8 cellular contexts compared by ENCODE assay signal in genomic region chr5:134524219-134524825, GRCh38. TPM values are rescaled to one million over a fixed set of nuclear protein-coding genes. Genes with fewer than 3 reads are reported as not detected.
DNase-seq lines count a peak whose midpoint lies in the region; ATAC-seq and TF ChIP-seq lines count a peak whose summit lies in the region.

No MANE protein-coding gene starts in this region.

- H3K9me3 Mint-ChIP-seq in activated naive CD4-positive, alpha-beta T cell treated with anti-CD3 and anti-CD28 coated beads, Interleukin-2, amount 50 U/mL, for 72 hours = no peaks in the 10 kb centered on the region

- peaks cover 16% of the 10 kb centered on the region for H4K20me1 ChIP-seq in SK-N-SH (ENCODE audit: insufficient read depth)

- peak overlapping the region; percentile 99 for H3K4me2 ChIP-seq in SK-N-SH

- CTCF ChIA-PET in SK-N-SH (lab: Yijun Ruan, JAX) = interaction anchor here (1.0 to 5.5 kb wide), 9 partner anchors 12 to 235 kb away, joined by 3 to 53 read pairs (median 9); partner anchors contain the start of gene CDKN2AIPNL

- peak; percentile 23 for ATAC-seq in activated naive CD4-positive, alpha-beta T cell treated with anti-CD3 and anti-CD28 coated beads, Interleukin-2, amount 50 U/mL, for 72 hours
- no peak for ATAC-seq in GM19463 (IDR thresholded peaks at IDR 0.05; ENCODE audit: unreplicated experiment)

- H3K36me3 ChIP-seq in HUES48 (ENCODE audit: control insufficient read depth, insufficient read depth, low read length) = no peaks in the 10 kb centered on the region
- H3K36me3 ChIP-seq in SK-N-SH (replicated peaks in 1 of 2; ENCODE audit: control insufficient read depth in 1 of 2, insufficient read depth in 2 of 2, low read length in 1 of 2) = no peaks in the 10 kb centered on the region
- H3K36me3 ChIP-seq in neutrophil = no peaks in the 10 kb centered on the region

- peaks cover 29% of the 10 kb centered on the region for H3K79me2 ChIP-seq in SK-N-SH (ENCODE audit: insufficient read depth)

- H3K36me3 Mint-ChIP-seq in activated naive CD4-positive, alpha-beta T cell treated with anti-CD3 and anti-CD28 coated beads, Interleukin-2, amount 50 U/mL, for 72 hours = no peaks in the 10 kb centered on the region

- no peaks in the 10 kb centered on the region; the same call in 1 of the 2 replicates for H3K27me3 ChIP-seq in HUES48 (ENCODE audit: control insufficient read depth, insufficient read depth, low read length)
- H3K27me3 ChIP-seq in SK-N-SH (ENCODE audit: insufficient read depth) = no peaks in the 10 kb centered on the region
- peaks cover 6% of the 10 kb centered on the region for H3K27me3 ChIP-seq in neutrophil

- no peak for TF ChIP-seq CTCF in SK-N-SH (IDR thresholded peaks at IDR 0.05)
- TF ChIP-seq CTCF in neutrophil (IDR thresholded peaks at IDR 0.05) = no peak

- DNase-seq in D341Med (ENCODE audit: low spot score) (peak; percentile 83), SK-N-SH (peak; percentile 78), glomerular visceral epithelial cell (ENCODE audit: extremely low spot score) (peak; percentile 81), superior temporal gyrus (ENCODE audit: extremely low spot score) (peak; percentile 73)
- DNase-seq in activated naive CD4-positive, alpha-beta T cell treated with anti-CD3 and anti-CD28 coated beads, Interleukin-2, amount 50 U/mL, for 72 hours (ENCODE audit: low spot score in 2 of 2) = peak; percentile 60 to 76

- WGBS in SK-N-SH (ENCODE audit: low lambda C conversion rate) = 0% methylated on average over 33 of the region's 43 CpGs

- TF ChIP-seq EP300 in SK-N-SH (IDR thresholded peaks at IDR 0.05; ENCODE audit: borderline replicate concordance in 1 of 2, low read depth in 1 of 2, low read length in 1 of 2) = 0 out of 4 replicates have a peak, but pooled peaks of 1 of the 2 experiments have one; percentile 6

- H3K27ac Mint-ChIP-seq in activated naive CD4-positive, alpha-beta T cell treated with anti-CD3 and anti-CD28 coated beads, Interleukin-2, amount 50 U/mL, for 72 hours = peak overlapping the region; percentile 96 to 97

- peak overlapping the region; percentile 89 for H3K4me3 ChIP-seq in HUES48 (ENCODE audit: low read depth, low read length)
- H3K4me3 ChIP-seq in SK-N-SH (ENCODE audit: low read depth in 2 of 2, low read length in 1 of 2) = peak overlapping the region; percentile 90 to 92
- H3K4me3 ChIP-seq in neutrophil (ENCODE audit: low read depth in 1 of 2, low read length in 1 of 2) = peak overlapping the region; percentile 83 to 98

- peak; percentile 25 for TF ChIP-seq RAD21 in SK-N-SH (IDR thresholded peaks at IDR 0.05; ENCODE audit: low read length)

- POLR2A ChIA-PET in SK-N-SH (lab: Yijun Ruan, JAX) = interaction anchor here (0.6 to 2.1 kb wide), 7 partner anchors 12 to 113 kb away, joined by 3 to 7 read pairs (median 4); partner anchors contain the start of gene CDKN2AIPNL

- peak overlapping the region; percentile 85 for H3K9ac ChIP-seq in HUES48 (ENCODE audit: low read depth, low read length)
- H3K9ac ChIP-seq in SK-N-SH = peak overlapping the region; percentile 96

- H2AFZ ChIP-seq in SK-N-SH (ENCODE audit: low read depth) = peak overlapping the region; percentile 92

- H3K4me1 ChIP-seq in HUES48 (ENCODE audit: control insufficient read depth, insufficient read depth, low read length) = peaks cover 30% of the 10 kb centered on the region
- peaks cover 10 to 20% of the 10 kb centered on the region in 2 experiments; a peak in 3 of 4 replicates for H3K4me1 ChIP-seq in SK-N-SH (ENCODE audit: control insufficient read depth in 1 of 2, insufficient read depth in 2 of 2, low read depth in 1 of 2, low read length in 1 of 2)
- peaks cover 14% of the 10 kb centered on the region in 2 experiments for H3K4me1 ChIP-seq in neutrophil (ENCODE audit: control insufficient read depth in 1 of 2, insufficient read depth in 1 of 2, low read depth in 1 of 2, low read length in 1 of 2)

- no peaks in the 10 kb centered on the region for H3K9me2 ChIP-seq in SK-N-SH

- H3K9me3 ChIP-seq in HUES48 (ENCODE audit: control insufficient read depth, insufficient read depth, low read length) (no peaks in the 10 kb centered on the region), SK-N-SH (no peaks in the 10 kb centered on the region), neutrophil (no peaks in the 10 kb centered on the region)

- H3F3A ChIP-seq in SK-N-SH (replicated peaks; ENCODE audit: insufficient read depth) = peaks cover 28% of the 10 kb centered on the region

- H3K27ac ChIP-seq in HUES48 (ENCODE audit: low read depth, low read length) = peak overlapping the region; percentile 98
- H3K27ac ChIP-seq in SK-N-SH (ENCODE audit: low read depth in 2 of 2, low read length in 1 of 2) = peak overlapping the region; percentile 91 to 98
- H3K27ac ChIP-seq in neutrophil = peak overlapping the region; percentile 86

TF ChIP-seq in SK-N-SH, 30 proteins besides CTCF, POLR2A, EP300 and RAD21:
- TF ChIP-seq SMC3 (IDR thresholded peaks at IDR 0.05; ENCODE audit: low read depth, low read length) (peak; percentile 14; the same call in 1 of the 2 replicates), POLR2AphosphoS5 (IDR thresholded peaks at IDR 0.05; ENCODE audit: low read depth, low read length) (peak; percentile 73), RCOR1 (IDR thresholded peaks at IDR 0.05; ENCODE audit: low read length) (no peak; the same call in 1 of the 2 replicates), TAF1 (IDR thresholded peaks at IDR 0.05; ENCODE audit: borderline replicate concordance, low read depth, low read length) (peak; percentile 55), MAX (IDR thresholded peaks at IDR 0.05; ENCODE audit: low read depth) (peak; percentile 88), TCF12 (IDR thresholded peaks at IDR 0.05) (peak; percentile 2; the same call in 1 of the 2 replicates), SIN3A (IDR thresholded peaks at IDR 0.05; ENCODE audit: borderline replicate concordance, low read depth, low read length) (peak; percentile 55; the same call in 1 of the 2 replicates), TEAD4 (IDR thresholded peaks at IDR 0.05; ENCODE audit: borderline replicate concordance, insufficient read depth) (0 out of 2 replicates have a peak, but pooled peaks have one; percentile 14), MXI1 (IDR thresholded peaks at IDR 0.05; ENCODE audit: low read depth, low read length) (peak; percentile 34; the same call in 1 of the 2 replicates), GATA2 (CRISPR knock-in tag; IDR thresholded peaks at IDR 0.05) (no peak)
- TF ChIP-seq, protein P1, sequence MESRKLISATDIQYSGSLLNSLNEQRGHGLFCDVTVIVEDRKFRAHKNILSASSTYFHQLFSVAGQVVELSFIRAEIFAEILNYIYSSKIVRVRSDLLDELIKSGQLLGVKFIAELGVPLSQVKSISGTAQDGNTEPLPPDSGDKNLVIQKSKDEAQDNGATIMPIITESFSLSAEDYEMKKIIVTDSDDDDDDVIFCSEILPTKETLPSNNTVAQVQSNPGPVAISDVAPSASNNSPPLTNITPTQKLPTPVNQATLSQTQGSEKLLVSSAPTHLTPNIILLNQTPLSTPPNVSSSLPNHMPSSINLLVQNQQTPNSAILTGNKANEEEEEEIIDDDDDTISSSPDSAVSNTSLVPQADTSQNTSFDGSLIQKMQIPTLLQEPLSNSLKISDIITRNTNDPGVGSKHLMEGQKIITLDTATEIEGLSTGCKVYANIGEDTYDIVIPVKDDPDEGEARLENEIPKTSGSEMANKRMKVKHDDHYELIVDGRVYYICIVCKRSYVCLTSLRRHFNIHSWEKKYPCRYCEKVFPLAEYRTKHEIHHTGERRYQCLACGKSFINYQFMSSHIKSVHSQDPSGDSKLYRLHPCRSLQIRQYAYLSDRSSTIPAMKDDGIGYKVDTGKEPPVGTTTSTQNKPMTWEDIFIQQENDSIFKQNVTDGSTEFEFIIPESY (IDR thresholded peaks at IDR 0.05; ENCODE audit: borderline replicate concordance, low read depth) = 0 out of 2 replicates have a peak, but pooled peaks have one; percentile 4

RNA-seq across cellular contexts. Expression of gene JADE2, which starts 1.1 kb away (rescaled TPM):
- 25.7 and 26.5 TPM in 2 replicates for polyA plus RNA-seq in SK-N-SH (2012; rRNA removed)
- 10.2 and 17.2 TPM in 2 replicates for polyA plus RNA-seq in SK-N-SH (2012; cell fraction: cytosol; rRNA removed)
- 27.7 and 28.0 TPM in 2 replicates for polyA plus RNA-seq in SK-N-SH (2012; cell fraction: nucleus; rRNA removed)
- total RNA-seq in activated naive CD4-positive, alpha-beta T cell treated with anti-CD3 and anti-CD28 coated beads, Interleukin-2, amount 50 U/mL, for 72 hours = 10 to 100 TPM; 73.4 to 80.8 TPM
